ENCODE assay signal across 1 cellular context in genomic region chr1:28365864-28366263, GRCh38.
TF ChIP-seq lines count a peak whose summit lies in the region.

No MANE protein-coding gene starts in this region.

TF ChIP-seq in K562, 482 proteins besides CTCF, POLR2A, EP300 and RAD21:
- TF ChIP-seq ZNF12 (CRISPR knock-in tag; IDR thresholded peaks at IDR 0.05) (peak; percentile 54; the same call in 1 of the 2 replicates), SMARCE1 (IDR thresholded peaks at IDR 0.05) (no peak)
